Comparison of ENCODE assay signal across 1 cellular context in genomic region chr10:127869329-127869728, GRCh38.
A peak's percentile ranks its signal among the peaks of the same experiment; 100 is the strongest.
TF ChIP-seq lines count a peak whose summit lies in the region.

No MANE protein-coding gene starts in this region.

TF ChIP-seq in HepG2, 621 proteins besides CTCF, POLR2A, EP300 and RAD21:
- TF ChIP-seq ZNF318 (CRISPR knock-in tag; IDR thresholded peaks at IDR 0.05): no peak
- 0 out of 2 replicates have a peak, but pooled peaks have one; percentile 59 for TF ChIP-seq ZNF317 (CRISPR knock-in tag; IDR thresholded peaks at IDR 0.05)
